In the genomic region with DNA sequence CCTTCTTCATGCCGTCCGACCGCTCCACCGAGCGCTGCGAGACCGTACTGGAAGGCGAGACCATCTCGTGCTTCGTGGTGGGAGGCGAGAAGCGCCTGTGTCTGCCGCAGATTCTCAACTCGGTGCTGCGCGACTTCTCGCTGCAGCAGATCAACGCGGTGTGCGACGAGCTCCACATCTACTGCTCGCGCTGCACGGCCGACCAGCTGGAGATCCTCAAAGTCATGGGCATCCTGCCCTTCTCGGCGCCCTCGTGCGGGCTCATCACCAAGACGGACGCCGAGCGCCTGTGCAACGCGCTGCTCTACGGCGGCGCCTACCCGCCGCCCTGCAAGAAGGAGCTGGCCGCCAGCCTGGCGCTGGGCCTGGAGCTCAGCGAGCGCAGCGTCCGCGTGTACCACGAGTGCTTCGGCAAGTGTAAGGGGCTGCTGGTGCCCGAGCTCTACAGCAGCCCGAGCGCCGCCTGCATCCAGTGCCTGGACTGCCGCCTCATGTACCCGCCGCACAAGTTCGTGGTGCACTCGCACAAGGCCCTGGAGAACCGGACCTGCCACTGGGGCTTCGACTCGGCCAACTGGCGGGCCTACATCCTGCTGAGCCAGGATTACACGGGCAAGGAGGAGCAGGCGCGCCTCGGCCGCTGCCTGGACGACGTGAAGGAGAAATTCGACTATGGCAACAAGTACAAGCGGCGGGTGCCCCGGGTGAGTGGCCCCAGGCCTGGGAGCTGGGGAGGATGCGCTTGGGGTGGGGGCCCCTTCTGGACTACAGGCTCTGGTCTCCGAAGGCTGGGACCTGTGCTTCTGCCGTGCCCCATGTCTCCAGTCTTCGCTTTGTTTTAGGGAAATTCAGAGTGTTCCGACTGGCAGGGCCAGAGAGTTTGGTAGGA, we compare ENCODE assay signal across 7 cellular contexts. TPM values are rescaled to one million over a fixed set of nuclear protein-coding genes. Genes with fewer than 3 reads are reported as not detected.
DNase-seq lines count a peak whose midpoint lies in the region; ATAC-seq and TF ChIP-seq lines count a peak whose summit lies in the region.

No MANE protein-coding gene starts in this region.

- no peaks in the 10 kb centered on the region for H3K36me3 ChIP-seq in suprapubic skin

- H3K27me3 ChIP-seq in suprapubic skin: no peaks in the 10 kb centered on the region

- H3K4me3 ChIP-seq in suprapubic skin: peak overlapping the region; percentile 75

- DNase-seq in NCI-H2227 treated with DMSO at 0.1 percent for 48 hours (lab: John Stamatoyannopoulos, UW) (peak; percentile 25), epidermal melanocyte (ENCODE audit: insufficient read length, low spot score) (peak; percentile 69), middle frontal gyrus (ENCODE audit: extremely low spot score, low spot score) (peak; percentile 38), suprapubic skin (ENCODE audit: low spot score in 2 of 2) (peak in 1 of 2 donors; percentile 82)
- peak; percentile 70 for DNase-seq in activated CD4-positive, alpha-beta memory T cell treated with anti-CD3 and anti-CD28 coated beads, Interleukin-2, amount 10 ng/mL, durations not matched to agents 7 days and 5 days

- H3K9me3 ChIP-seq in suprapubic skin: no peaks in the 10 kb centered on the region

- H3K4me1 Mint-ChIP-seq in activated CD4-positive, alpha-beta memory T cell treated with anti-CD3 and anti-CD28 coated beads, Interleukin-2, amount 10 ng/mL, durations not matched to agents 7 days and 5 days: peaks cover 33% of the 10 kb centered on the region

- H3K27me3 Mint-ChIP-seq in activated CD4-positive, alpha-beta memory T cell treated with anti-CD3 and anti-CD28 coated beads, Interleukin-2, amount 10 ng/mL, durations not matched to agents 7 days and 5 days: peaks cover 3% of the 10 kb centered on the region

- POLR2A ChIA-PET in activated CD4-positive, alpha-beta memory T cell treated with anti-CD3 and anti-CD28 coated beads, Interleukin-2, amount 10 ng/mL, durations not matched to agents 7 days and 5 days (lab: Charles Lee): interaction anchor here (0.8 to 9.5 kb wide), 22 partner anchors 14 to 327 kb away, joined by 3 to 148 read pairs (median 8); partner anchors contain the start of genes FAAP20, MORN1, RER1 and TNFRSF14

- TF ChIP-seq POLR2A in GM19099 (IDR thresholded peaks at IDR 0.05; ENCODE audit: extremely low read depth, insufficient read length, low read depth) (peak; percentile 22), suprapubic skin (IDR thresholded peaks at IDR 0.05) (no peak)

- H3K9me3 Mint-ChIP-seq in activated CD4-positive, alpha-beta memory T cell treated with anti-CD3 and anti-CD28 coated beads, Interleukin-2, amount 10 ng/mL, durations not matched to agents 7 days and 5 days: no peaks in the 10 kb centered on the region

- CTCF ChIA-PET in activated CD4-positive, alpha-beta memory T cell treated with anti-CD3 and anti-CD28 coated beads, Interleukin-2, amount 10 ng/mL, durations not matched to agents 7 days and 5 days (lab: Charles Lee): interaction anchor here (0.8 to 2.5 kb wide), 8 partner anchors 34 to 153 kb away, joined by 3 to 16 read pairs (median 6); partner anchors contain the start of gene FAAP20

- H3K4me3 Mint-ChIP-seq in activated CD4-positive, alpha-beta memory T cell treated with anti-CD3 and anti-CD28 coated beads, Interleukin-2, amount 10 ng/mL, durations not matched to agents 7 days and 5 days: peak overlapping the region; percentile 98

- peaks cover 42% of the 10 kb centered on the region for H3K36me3 Mint-ChIP-seq in activated CD4-positive, alpha-beta memory T cell treated with anti-CD3 and anti-CD28 coated beads, Interleukin-2, amount 10 ng/mL, durations not matched to agents 7 days and 5 days (ENCODE audit: low read depth)

- WGBS in suprapubic skin: under 1% methylated on average over 43 of the region's 78 CpGs

- H3K27ac Mint-ChIP-seq in activated CD4-positive, alpha-beta memory T cell treated with anti-CD3 and anti-CD28 coated beads, Interleukin-2, amount 10 ng/mL, durations not matched to agents 7 days and 5 days: peak overlapping the region; percentile 92

- TF ChIP-seq CTCF in suprapubic skin (IDR thresholded peaks at IDR 0.05): no peak

- peak overlapping the region; percentile 91 for H3K27ac ChIP-seq in suprapubic skin

- no peak for ATAC-seq in HG02938 (IDR thresholded peaks at IDR 0.05; ENCODE audit: unreplicated experiment)

- peaks cover 61% of the 10 kb centered on the region for H3K4me1 ChIP-seq in suprapubic skin

- TF ChIP-seq EP300 in suprapubic skin (IDR thresholded peaks at IDR 0.05): no peak

RNA-seq across cellular contexts. Expression of gene SKI, which starts 1.2 kb away (rescaled TPM):
- total RNA-seq in activated CD4-positive, alpha-beta memory T cell treated with anti-CD3 and anti-CD28 coated beads, Interleukin-2, amount 10 ng/mL, durations not matched to agents 7 days and 5 days: 10 to 100 TPM; 58.0 to 61.5 TPM
- total RNA-seq in suprapubic skin: 10 to 100 TPM; 51.8 to 91.2 (median 68.1) TPM

RNA-seq across cellular contexts. Expression of gene FAAP20, which starts 34.7 kb away (rescaled TPM):
- 10 to 100 TPM; 53.4 to 57.1 TPM for total RNA-seq in activated CD4-positive, alpha-beta memory T cell treated with anti-CD3 and anti-CD28 coated beads, Interleukin-2, amount 10 ng/mL, durations not matched to agents 7 days and 5 days
- 10 to 100 TPM; 18.6 to 47.3 (median 24.9) TPM for total RNA-seq in suprapubic skin
